In the genomic region with DNA sequence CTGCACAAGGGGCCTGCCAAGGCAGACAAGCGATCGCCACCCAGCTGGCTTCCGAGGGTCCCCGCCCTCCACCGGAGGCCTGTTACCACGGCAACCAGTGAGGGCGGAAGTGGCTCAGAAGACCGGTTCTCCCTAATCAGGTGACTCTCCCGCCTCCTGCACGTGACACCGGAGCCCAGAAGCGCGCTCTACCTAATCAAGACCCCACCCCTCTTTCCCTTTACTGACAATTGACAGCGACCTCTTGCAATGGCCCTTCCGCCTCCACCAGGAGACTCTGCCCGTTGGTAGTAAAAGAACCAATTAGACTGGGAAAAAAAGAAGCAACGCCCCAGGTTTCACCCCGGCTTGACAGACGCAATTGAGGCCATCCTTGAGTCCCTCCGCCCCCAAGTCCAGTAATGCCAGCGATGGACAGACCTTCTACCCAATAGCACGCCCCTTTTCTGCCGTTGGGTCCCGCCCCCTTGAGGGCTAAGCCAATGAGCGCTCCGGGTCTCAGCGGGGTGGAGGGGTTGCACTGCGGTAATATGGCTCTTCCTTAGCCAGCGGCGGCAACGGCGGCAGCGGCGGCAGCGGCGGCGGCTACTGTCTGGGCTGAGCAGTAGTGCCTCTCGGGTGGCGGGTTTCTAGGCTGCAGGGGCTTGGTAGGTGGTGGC, we compare ENCODE assay signal across 1 cellular context.
A peak's percentile ranks its signal among the peaks of the same experiment; 100 is the strongest.
TF ChIP-seq lines count a peak whose summit lies in the region.

A gene (plus strand): TSS at position 525 of the 659 bp plus-strand sequence. CDS start 198 bp downstream, outside the sequence.

TF ChIP-seq in HepG2, 621 proteins besides CTCF, POLR2A, EP300 and RAD21 (continued from another document and continues in another):
- TF ChIP-seq, protein P1, sequence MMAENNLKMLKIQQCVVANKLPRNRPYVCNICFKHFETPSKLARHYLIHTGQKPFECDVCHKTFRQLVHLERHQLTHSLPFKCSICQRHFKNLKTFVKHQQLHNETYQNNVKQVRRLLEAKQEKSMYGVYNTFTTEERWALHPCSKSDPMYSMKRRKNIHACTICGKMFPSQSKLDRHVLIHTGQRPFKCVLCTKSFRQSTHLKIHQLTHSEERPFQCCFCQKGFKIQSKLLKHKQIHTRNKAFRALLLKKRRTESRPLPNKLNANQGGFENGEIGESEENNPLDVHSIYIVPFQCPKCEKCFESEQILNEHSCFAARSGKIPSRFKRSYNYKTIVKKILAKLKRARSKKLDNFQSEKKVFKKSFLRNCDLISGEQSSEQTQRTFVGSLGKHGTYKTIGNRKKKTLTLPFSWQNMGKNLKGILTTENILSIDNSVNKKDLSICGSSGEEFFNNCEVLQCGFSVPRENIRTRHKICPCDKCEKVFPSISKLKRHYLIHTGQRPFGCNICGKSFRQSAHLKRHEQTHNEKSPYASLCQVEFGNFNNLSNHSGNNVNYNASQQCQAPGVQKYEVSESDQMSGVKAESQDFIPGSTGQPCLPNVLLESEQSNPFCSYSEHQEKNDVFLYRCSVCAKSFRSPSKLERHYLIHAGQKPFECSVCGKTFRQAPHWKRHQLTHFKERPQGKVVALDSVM (CRISPR knock-in tag; IDR thresholded peaks at IDR 0.05): no peak
- TF ChIP-seq, protein P2, sequence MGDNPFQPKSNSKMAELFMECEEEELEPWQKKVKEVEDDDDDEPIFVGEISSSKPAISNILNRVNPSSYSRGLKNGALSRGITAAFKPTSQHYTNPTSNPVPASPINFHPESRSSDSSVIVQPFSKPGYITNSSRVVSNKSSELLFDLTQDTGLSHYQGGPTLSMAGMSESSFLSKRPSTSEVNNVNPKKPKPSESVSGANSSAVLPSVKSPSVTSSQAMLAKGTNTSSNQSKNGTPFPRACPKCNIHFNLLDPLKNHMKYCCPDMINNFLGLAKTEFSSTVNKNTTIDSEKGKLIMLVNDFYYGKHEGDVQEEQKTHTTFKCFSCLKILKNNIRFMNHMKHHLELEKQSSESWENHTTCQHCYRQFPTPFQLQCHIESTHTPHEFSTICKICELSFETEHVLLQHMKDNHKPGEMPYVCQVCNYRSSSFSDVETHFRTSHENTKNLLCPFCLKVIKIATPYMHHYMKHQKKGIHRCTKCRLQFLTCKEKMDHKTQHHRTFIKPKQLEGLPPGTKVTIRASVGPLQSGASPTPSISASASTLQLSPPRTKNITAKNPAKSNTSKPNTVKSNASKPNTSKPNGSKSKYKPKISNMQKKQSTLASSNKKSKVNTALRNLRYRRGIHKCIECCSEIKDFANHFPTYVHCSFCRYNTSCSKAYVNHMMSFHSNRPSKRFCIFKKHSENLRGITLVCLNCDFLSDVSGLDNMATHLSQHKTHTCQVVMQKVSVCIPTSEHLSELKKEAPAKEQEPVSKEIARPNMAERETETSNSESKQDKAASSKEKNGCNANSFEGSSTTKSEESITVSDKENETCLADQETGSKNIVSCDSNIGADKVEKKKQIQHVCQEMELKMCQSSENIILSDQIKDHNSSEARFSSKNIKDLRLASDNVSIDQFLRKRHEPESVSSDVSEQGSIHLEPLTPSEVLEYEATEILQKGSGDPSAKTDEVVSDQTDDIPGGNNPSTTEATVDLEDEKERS (CRISPR knock-in tag; IDR thresholded peaks at IDR 0.05): no peak
- TF ChIP-seq ZNF556 (CRISPR knock-in tag; IDR thresholded peaks at IDR 0.05; ENCODE audit: borderline replicate concordance): no peak
- no peak for TF ChIP-seq ZFY (CRISPR knock-in tag; IDR thresholded peaks at IDR 0.05)
- TF ChIP-seq SMARCC2 (IDR thresholded peaks at IDR 0.05): no peak
- TF ChIP-seq CREM (IDR thresholded peaks at IDR 0.05): peak; percentile 76
- TF ChIP-seq CREM (CRISPR knock-in tag; IDR thresholded peaks at IDR 0.05): no peak
- TF ChIP-seq CC2D1A (CRISPR knock-in tag; IDR thresholded peaks at IDR 0.05): no peak
- TF ChIP-seq, protein P3, sequence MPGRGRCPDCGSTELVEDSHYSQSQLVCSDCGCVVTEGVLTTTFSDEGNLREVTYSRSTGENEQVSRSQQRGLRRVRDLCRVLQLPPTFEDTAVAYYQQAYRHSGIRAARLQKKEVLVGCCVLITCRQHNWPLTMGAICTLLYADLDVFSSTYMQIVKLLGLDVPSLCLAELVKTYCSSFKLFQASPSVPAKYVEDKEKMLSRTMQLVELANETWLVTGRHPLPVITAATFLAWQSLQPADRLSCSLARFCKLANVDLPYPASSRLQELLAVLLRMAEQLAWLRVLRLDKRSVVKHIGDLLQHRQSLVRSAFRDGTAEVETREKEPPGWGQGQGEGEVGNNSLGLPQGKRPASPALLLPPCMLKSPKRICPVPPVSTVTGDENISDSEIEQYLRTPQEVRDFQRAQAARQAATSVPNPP (CRISPR knock-in tag; IDR thresholded peaks at IDR 0.05): no peak
- no peak for TF ChIP-seq ZNF180 (CRISPR knock-in tag; IDR thresholded peaks at IDR 0.05; ENCODE audit: borderline replicate concordance, low read depth)
- TF ChIP-seq NR2F1 (CRISPR knock-in tag; IDR thresholded peaks at IDR 0.05): no peak
- TF ChIP-seq ZNF878 (CRISPR knock-in tag; IDR thresholded peaks at IDR 0.05): no peak
- no peak for TF ChIP-seq GLI4 (CRISPR knock-in tag; IDR thresholded peaks at IDR 0.05; ENCODE audit: borderline replicate concordance)
- TF ChIP-seq HMG20B (CRISPR knock-in tag; conservative IDR thresholded peaks at IDR 0.05): no peak
- no peak for TF ChIP-seq MTA1 (CRISPR knock-in tag; IDR thresholded peaks at IDR 0.05; ENCODE audit: borderline replicate concordance)
- no peak for TF ChIP-seq ZNF3 (CRISPR knock-in tag; IDR thresholded peaks at IDR 0.05)
- TF ChIP-seq KLF12 (CRISPR knock-in tag; IDR thresholded peaks at IDR 0.05; ENCODE audit: borderline replicate concordance): no peak
- TF ChIP-seq U2AF2 (IDR thresholded peaks at IDR 0.05; ENCODE audit: low read depth, low read length): no peak; the same call in 1 of the 2 replicates
- TF ChIP-seq SALL2 (CRISPR knock-in tag; IDR thresholded peaks at IDR 0.05): no peak
- TF ChIP-seq ZNF383 (CRISPR knock-in tag; IDR thresholded peaks at IDR 0.05; ENCODE audit: borderline replicate concordance): no peak
- no peak for TF ChIP-seq ZZZ3 (CRISPR knock-in tag; IDR thresholded peaks at IDR 0.05; ENCODE audit: borderline replicate concordance)
- no peak for TF ChIP-seq SMAD9 (CRISPR knock-in tag; IDR thresholded peaks at IDR 0.05)
- TF ChIP-seq, protein P4, sequence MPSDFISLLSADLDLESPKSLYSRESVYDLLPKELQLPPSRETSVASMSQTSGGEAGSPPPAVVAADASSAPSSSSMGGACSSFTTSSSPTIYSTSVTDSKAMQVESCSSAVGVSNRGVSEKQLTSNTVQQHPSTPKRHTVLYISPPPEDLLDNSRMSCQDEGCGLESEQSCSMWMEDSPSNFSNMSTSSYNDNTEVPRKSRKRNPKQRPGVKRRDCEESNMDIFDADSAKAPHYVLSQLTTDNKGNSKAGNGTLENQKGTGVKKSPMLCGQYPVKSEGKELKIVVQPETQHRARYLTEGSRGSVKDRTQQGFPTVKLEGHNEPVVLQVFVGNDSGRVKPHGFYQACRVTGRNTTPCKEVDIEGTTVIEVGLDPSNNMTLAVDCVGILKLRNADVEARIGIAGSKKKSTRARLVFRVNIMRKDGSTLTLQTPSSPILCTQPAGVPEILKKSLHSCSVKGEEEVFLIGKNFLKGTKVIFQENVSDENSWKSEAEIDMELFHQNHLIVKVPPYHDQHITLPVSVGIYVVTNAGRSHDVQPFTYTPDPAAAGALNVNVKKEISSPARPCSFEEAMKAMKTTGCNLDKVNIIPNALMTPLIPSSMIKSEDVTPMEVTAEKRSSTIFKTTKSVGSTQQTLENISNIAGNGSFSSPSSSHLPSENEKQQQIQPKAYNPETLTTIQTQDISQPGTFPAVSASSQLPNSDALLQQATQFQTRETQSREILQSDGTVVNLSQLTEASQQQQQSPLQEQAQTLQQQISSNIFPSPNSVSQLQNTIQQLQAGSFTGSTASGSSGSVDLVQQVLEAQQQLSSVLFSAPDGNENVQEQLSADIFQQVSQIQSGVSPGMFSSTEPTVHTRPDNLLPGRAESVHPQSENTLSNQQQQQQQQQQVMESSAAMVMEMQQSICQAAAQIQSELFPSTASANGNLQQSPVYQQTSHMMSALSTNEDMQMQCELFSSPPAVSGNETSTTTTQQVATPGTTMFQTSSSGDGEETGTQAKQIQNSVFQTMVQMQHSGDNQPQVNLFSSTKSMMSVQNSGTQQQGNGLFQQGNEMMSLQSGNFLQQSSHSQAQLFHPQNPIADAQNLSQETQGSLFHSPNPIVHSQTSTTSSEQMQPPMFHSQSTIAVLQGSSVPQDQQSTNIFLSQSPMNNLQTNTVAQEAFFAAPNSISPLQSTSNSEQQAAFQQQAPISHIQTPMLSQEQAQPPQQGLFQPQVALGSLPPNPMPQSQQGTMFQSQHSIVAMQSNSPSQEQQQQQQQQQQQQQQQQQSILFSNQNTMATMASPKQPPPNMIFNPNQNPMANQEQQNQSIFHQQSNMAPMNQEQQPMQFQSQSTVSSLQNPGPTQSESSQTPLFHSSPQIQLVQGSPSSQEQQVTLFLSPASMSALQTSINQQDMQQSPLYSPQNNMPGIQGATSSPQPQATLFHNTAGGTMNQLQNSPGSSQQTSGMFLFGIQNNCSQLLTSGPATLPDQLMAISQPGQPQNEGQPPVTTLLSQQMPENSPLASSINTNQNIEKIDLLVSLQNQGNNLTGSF (CRISPR knock-in tag; IDR thresholded peaks at IDR 0.05): no peak
- no peak for TF ChIP-seq NBN (conservative IDR thresholded peaks at IDR 0.05)
- no peak for TF ChIP-seq SP140L (CRISPR knock-in tag; IDR thresholded peaks at IDR 0.05; ENCODE audit: borderline replicate concordance)
- TF ChIP-seq, protein P5, sequence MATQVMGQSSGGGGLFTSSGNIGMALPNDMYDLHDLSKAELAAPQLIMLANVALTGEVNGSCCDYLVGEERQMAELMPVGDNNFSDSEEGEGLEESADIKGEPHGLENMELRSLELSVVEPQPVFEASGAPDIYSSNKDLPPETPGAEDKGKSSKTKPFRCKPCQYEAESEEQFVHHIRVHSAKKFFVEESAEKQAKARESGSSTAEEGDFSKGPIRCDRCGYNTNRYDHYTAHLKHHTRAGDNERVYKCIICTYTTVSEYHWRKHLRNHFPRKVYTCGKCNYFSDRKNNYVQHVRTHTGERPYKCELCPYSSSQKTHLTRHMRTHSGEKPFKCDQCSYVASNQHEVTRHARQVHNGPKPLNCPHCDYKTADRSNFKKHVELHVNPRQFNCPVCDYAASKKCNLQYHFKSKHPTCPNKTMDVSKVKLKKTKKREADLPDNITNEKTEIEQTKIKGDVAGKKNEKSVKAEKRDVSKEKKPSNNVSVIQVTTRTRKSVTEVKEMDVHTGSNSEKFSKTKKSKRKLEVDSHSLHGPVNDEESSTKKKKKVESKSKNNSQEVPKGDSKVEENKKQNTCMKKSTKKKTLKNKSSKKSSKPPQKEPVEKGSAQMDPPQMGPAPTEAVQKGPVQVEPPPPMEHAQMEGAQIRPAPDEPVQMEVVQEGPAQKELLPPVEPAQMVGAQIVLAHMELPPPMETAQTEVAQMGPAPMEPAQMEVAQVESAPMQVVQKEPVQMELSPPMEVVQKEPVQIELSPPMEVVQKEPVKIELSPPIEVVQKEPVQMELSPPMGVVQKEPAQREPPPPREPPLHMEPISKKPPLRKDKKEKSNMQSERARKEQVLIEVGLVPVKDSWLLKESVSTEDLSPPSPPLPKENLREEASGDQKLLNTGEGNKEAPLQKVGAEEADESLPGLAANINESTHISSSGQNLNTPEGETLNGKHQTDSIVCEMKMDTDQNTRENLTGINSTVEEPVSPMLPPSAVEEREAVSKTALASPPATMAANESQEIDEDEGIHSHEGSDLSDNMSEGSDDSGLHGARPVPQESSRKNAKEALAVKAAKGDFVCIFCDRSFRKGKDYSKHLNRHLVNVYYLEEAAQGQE (IDR thresholded peaks at IDR 0.05; ENCODE audit: borderline replicate concordance in 1 of 2, low read depth in 1 of 2, low read length in 2 of 2): 0 out of 4 replicates have a peak, but pooled peaks of 1 of the 2 experiments have one; percentile 27
- TF ChIP-seq, protein P6, sequence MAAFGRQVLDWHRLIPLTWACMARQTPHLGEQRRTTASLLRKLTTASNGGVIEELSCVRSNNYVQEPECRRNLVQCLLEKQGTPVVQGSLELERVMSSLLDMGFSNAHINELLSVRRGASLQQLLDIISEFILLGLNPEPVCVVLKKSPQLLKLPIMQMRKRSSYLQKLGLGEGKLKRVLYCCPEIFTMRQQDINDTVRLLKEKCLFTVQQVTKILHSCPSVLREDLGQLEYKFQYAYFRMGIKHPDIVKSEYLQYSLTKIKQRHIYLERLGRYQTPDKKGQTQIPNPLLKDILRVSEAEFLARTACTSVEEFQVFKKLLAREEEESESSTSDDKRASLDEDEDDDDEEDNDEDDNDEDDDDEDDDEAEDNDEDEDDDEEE (CRISPR knock-in tag; IDR thresholded peaks at IDR 0.05): no peak
- no peak for TF ChIP-seq ZNF724P (CRISPR knock-in tag; IDR thresholded peaks at IDR 0.05; ENCODE audit: borderline replicate concordance)
- TF ChIP-seq ZFP36L1 (CRISPR knock-in tag; IDR thresholded peaks at IDR 0.05): no peak
- TF ChIP-seq, protein P7, sequence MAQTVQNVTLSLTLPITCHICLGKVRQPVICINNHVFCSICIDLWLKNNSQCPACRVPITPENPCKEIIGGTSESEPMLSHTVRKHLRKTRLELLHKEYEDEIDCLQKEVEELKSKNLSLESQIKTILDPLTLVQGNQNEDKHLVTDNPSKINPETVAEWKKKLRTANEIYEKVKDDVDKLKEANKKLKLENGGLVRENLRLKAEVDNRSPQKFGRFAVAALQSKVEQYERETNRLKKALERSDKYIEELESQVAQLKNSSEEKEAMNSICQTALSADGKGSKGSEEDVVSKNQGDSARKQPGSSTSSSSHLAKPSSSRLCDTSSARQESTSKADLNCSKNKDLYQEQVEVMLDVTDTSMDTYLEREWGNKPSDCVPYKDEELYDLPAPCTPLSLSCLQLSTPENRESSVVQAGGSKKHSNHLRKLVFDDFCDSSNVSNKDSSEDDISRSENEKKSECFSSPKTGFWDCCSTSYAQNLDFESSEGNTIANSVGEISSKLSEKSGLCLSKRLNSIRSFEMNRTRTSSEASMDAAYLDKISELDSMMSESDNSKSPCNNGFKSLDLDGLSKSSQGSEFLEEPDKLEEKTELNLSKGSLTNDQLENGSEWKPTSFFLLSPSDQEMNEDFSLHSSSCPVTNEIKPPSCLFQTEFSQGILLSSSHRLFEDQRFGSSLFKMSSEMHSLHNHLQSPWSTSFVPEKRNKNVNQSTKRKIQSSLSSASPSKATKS (CRISPR knock-in tag; IDR thresholded peaks at IDR 0.05): no peak
- no peak for TF ChIP-seq ZNF546 (CRISPR knock-in tag; conservative IDR thresholded peaks at IDR 0.05)
- no peak for TF ChIP-seq ZNF607 (CRISPR knock-in tag; IDR thresholded peaks at IDR 0.05; ENCODE audit: borderline replicate concordance)
- TF ChIP-seq, protein P8, sequence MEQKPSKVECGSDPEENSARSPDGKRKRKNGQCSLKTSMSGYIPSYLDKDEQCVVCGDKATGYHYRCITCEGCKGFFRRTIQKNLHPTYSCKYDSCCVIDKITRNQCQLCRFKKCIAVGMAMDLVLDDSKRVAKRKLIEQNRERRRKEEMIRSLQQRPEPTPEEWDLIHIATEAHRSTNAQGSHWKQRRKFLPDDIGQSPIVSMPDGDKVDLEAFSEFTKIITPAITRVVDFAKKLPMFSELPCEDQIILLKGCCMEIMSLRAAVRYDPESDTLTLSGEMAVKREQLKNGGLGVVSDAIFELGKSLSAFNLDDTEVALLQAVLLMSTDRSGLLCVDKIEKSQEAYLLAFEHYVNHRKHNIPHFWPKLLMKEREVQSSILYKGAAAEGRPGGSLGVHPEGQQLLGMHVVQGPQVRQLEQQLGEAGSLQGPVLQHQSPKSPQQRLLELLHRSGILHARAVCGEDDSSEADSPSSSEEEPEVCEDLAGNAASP (CRISPR knock-in tag; IDR thresholded peaks at IDR 0.05; ENCODE audit: borderline replicate concordance): no peak; the same call in 1 of the 2 replicates
- no peak for TF ChIP-seq NFKBIZ (CRISPR knock-in tag; IDR thresholded peaks at IDR 0.05)
- no peak; the same call in 1 of the 2 replicates for TF ChIP-seq FOXK2 (IDR thresholded peaks at IDR 0.05)
